In genomic region chr12:108822458-108823205, GRCh38 we compare ENCODE assay signal across 11 cellular contexts. TPM values are rescaled to one million over a fixed set of nuclear protein-coding genes. Genes with fewer than 3 reads are reported as not detected.
DNase-seq lines count a peak whose midpoint lies in the region; ATAC-seq and TF ChIP-seq lines count a peak whose summit lies in the region.
"Had no signal": no experiment of that assay in that cellular context is flagged by ENCODE, and none has a peak within 500 bp of the region (broad histone marks: within the 10 kb centered on the region; RNA-seq: fewer than 3 reads in every experiment).

No MANE protein-coding gene starts in this region.

- peaks cover 97% of the 10 kb centered on the region for H3K36me3 Mint-ChIP-seq in stimulated activated effector memory CD8-positive, alpha-beta T cell treated with anti-CD3 and anti-CD28 coated beads, Interleukin-12 subunit alpha, Interleukin-12 subunit beta, amount 100 ng/mL, for 72 hours

- H3K9me3 ChIP-seq in RWPE2 (ENCODE audit: severe bottlenecking) = no peaks in the 10 kb centered on the region
- H3K9me3 ChIP-seq: mucosa of descending colon had no signal

- peaks cover 61% of the 10 kb centered on the region for H3K4me1 Mint-ChIP-seq in stimulated activated effector memory CD8-positive, alpha-beta T cell treated with anti-CD3 and anti-CD28 coated beads, Interleukin-12 subunit alpha, Interleukin-12 subunit beta, amount 100 ng/mL, for 72 hours

- H3K4me3 ChIP-seq in RWPE2 (ENCODE audit: severe bottlenecking) (no peak overlapping the region), fibroblast of villous mesenchyme (ENCODE audit: low read depth, low read length) (no peak overlapping the region)
- H3K4me3 ChIP-seq: mucosa of descending colon had no signal

- H3K4me1 ChIP-seq in RWPE2 (ENCODE audit: insufficient read depth, poor library complexity, severe bottlenecking) = peaks cover 40% of the 10 kb centered on the region

- no peak for TF ChIP-seq CTCF in RWPE2 (IDR thresholded peaks at IDR 0.05; ENCODE audit: poor library complexity, severe bottlenecking)
- no peak for TF ChIP-seq CTCF in fibroblast of villous mesenchyme (IDR thresholded peaks at IDR 0.05; ENCODE audit: insufficient read depth, low read depth, low read length)

- no peaks in the 10 kb centered on the region for H3K9me3 Mint-ChIP-seq in stimulated activated effector memory CD8-positive, alpha-beta T cell treated with anti-CD3 and anti-CD28 coated beads, Interleukin-12 subunit alpha, Interleukin-12 subunit beta, amount 100 ng/mL, for 72 hours

- no peaks in the 10 kb centered on the region for H3K27me3 ChIP-seq in RWPE2 (ENCODE audit: insufficient read depth, poor library complexity, severe bottlenecking)

- H3K27ac ChIP-seq in RWPE2 (ENCODE audit: poor library complexity, severe bottlenecking) = peak overlapping the region; percentile 99
- H3K27ac ChIP-seq: 22Rv1 had no signal

- peak overlapping the region; percentile 73 for H3K27ac Mint-ChIP-seq in stimulated activated effector memory CD8-positive, alpha-beta T cell treated with anti-CD3 and anti-CD28 coated beads, Interleukin-12 subunit alpha, Interleukin-12 subunit beta, amount 100 ng/mL, for 72 hours

- DNase-seq in NCI-H1417 (lab: John Stamatoyannopoulos, UW) = peak in 2 of 3 experiments; percentile 9 to 40
- no peak for DNase-seq in NCI-H1417 treated with DMSO at 0.1 percent for 48 hours (lab: John Stamatoyannopoulos, UW)
- DNase-seq in RWPE2 (ENCODE audit: low spot score) = no peak
- DNase-seq in fibroblast of villous mesenchyme (ENCODE audit: low read depth) = peak; percentile 84
- DNase-seq in stimulated activated effector memory CD8-positive, alpha-beta T cell treated with anti-CD3 and anti-CD28 coated beads, Interleukin-12 subunit alpha, Interleukin-12 subunit beta, amount 100 ng/mL, for 72 hours (ENCODE audit: low spot score in 2 of 2) = no peak
- DNase-seq in cerebellar nuclear complex (lab: John Stamatoyannopoulos, UW) = no peak
- no peak for DNase-seq in activated T-cell treated with anti-CD3 and anti-CD28 coated beads for 4 hours
- DNase-seq in stimulated activated CD4-positive, alpha-beta T cell treated with anti-CD3 and anti-CD28 coated beads, Interleukin-15, amount 100 ng/mL, for 24 hours = no peak
- DNase-seq: MM.1S had no signal

- peaks cover 96% of the 10 kb centered on the region for H3K36me3 ChIP-seq in RWPE2 (ENCODE audit: low read depth)

- ATAC-seq in RWPE2 (ENCODE audit: low read depth) = peak; percentile 21; the same call in 1 of the 3 replicates
- no peak for ATAC-seq in stimulated activated effector memory CD8-positive, alpha-beta T cell treated with anti-CD3 and anti-CD28 coated beads, Interleukin-12 subunit alpha, Interleukin-12 subunit beta, amount 100 ng/mL, for 72 hours

- H3K4me3 Mint-ChIP-seq in stimulated activated effector memory CD8-positive, alpha-beta T cell treated with anti-CD3 and anti-CD28 coated beads, Interleukin-12 subunit alpha, Interleukin-12 subunit beta, amount 100 ng/mL, for 72 hours = peak overlapping the region; percentile 22

RNA-seq across cellular contexts. Expression of gene SSH1, which starts 34.8 kb away (rescaled TPM):
- 27.2 and 34.1 TPM in 2 replicates for total RNA-seq in fibroblast of villous mesenchyme

RNA-seq across cellular contexts. Expression of gene DAO, which starts 57.3 kb away (rescaled TPM):
- total RNA-seq in fibroblast of villous mesenchyme = not detected in 2 replicates

Comparison
In these comparisons a context has a peak if more than half of its experiments do, and no peak if none do; other contexts are left out.
1. DNase-seq: peak in NCI-H1417 (2 of 3) and fibroblast of villous mesenchyme (single experiment); none in NCI-H1417 treated with DMSO at 0.1 percent for 48 hours (single experiment), RWPE2 (single experiment), stimulated activated effector memory CD8-positive, alpha-beta T cell treated with anti-CD3 and anti-CD28 coated beads, Interleukin-12 subunit alpha, Interleukin-12 subunit beta, amount 100 ng/mL, for 72 hours (0 of 2), cerebellar nuclear complex (0 of 2), activated T-cell treated with anti-CD3 and anti-CD28 coated beads for 4 hours (single experiment) and stimulated activated CD4-positive, alpha-beta T cell treated with anti-CD3 and anti-CD28 coated beads, Interleukin-15, amount 100 ng/mL, for 24 hours (single experiment).